ENCODE assay signal across 17 cellular contexts in genomic region chr1:93740601-93741031, GRCh38. TPM values are rescaled to one million over a fixed set of nuclear protein-coding genes. Genes with fewer than 3 reads are reported as not detected.
DNase-seq lines count a peak whose midpoint lies in the region; ATAC-seq, FAIRE-seq and TF ChIP-seq lines count a peak whose summit lies in the region.
"Had no signal": no experiment of that assay in that cellular context is flagged by ENCODE, and none has a peak within 500 bp of the region (broad histone marks: within the 10 kb centered on the region; RNA-seq: fewer than 3 reads in every experiment).

No MANE protein-coding gene starts in this region.

- H3K4me3 ChIP-seq in IMR-90 (ENCODE audit: insufficient read depth, low read depth, low read length): no peak overlapping the region
- no peak overlapping the region for H3K4me3 ChIP-seq in psoas muscle
- no peak overlapping the region for H3K4me3 ChIP-seq in tibial artery
- H3K4me3 ChIP-seq: left lung, right lobe of liver had no signal

- TF ChIP-seq RAD21 in IMR-90 (IDR thresholded peaks at IDR 0.05; ENCODE audit: low read length): no peak

- no peak overlapping the region for H3K27ac Mint-ChIP-seq in stimulated activated naive B cell treated with anti-CD40 and anti-IgM and Interleukin-4, amounts not matched to agents 10 μg/mL and 1 μg/mL and 100 μg/mL, for 72 hours

- TF ChIP-seq POLR2A in IMR-90 (IDR thresholded peaks at IDR 0.05; ENCODE audit: low read depth, low read length): no peak

- H3K9me1 ChIP-seq in IMR-90 (ENCODE audit: insufficient read depth, low read length): peaks cover 7% of the 10 kb centered on the region

- H3K4me3 Mint-ChIP-seq in stimulated activated naive B cell treated with anti-CD40 and anti-IgM and Interleukin-4, amounts not matched to agents 10 μg/mL and 1 μg/mL and 100 μg/mL, for 72 hours: no peak overlapping the region
- H3K4me3 Mint-ChIP-seq: natural killer cell treated with Interleukin-12 subunit alpha and Interleukin-12 subunit beta and Interleukin-15 and Interleukin-18, amount 100 ng/mL, for 72 hours had no signal

- peak overlapping the region; percentile 44 for H2AK9ac ChIP-seq in IMR-90 (replicated peaks; ENCODE audit: low read depth, low read length, poor library complexity)

- TF ChIP-seq CTCF in IMR-90 (conservative IDR thresholded peaks at IDR 0.05; ENCODE audit: low read depth, low read length) (no peak), psoas muscle (IDR thresholded peaks at IDR 0.05) (no peak), D721Med (IDR thresholded peaks at IDR 0.05; ENCODE audit: insufficient read depth, missing control alignments) (no peak), tibial artery (IDR thresholded peaks at IDR 0.05) (no peak)

- no peak overlapping the region for H3K56ac ChIP-seq in IMR-90 (ENCODE audit: extremely low read depth, insufficient read depth, low read length)

- H3K9me3 ChIP-seq in IMR-90 (ENCODE audit: control insufficient read depth, insufficient read depth, low read length) (peaks cover 3% of the 10 kb centered on the region; the same call in 1 of the 2 replicates), psoas muscle (no peaks in the 10 kb centered on the region), tibial artery (no peaks in the 10 kb centered on the region)
- H3K9me3 ChIP-seq: left lung, right lobe of liver had no signal

- peak overlapping the region; percentile 28 to 88; a peak in 3 of 4 replicates for H4K8ac ChIP-seq in IMR-90 (ENCODE audit: low read depth in 2 of 2, low read length in 2 of 2)

- H2AK5ac ChIP-seq in IMR-90 (ENCODE audit: low read depth, low read length): peak overlapping the region; percentile 96

- peak overlapping the region; percentile 81 for H4K91ac ChIP-seq in IMR-90 (ENCODE audit: insufficient read depth, low read depth, low read length)

- peak overlapping the region; percentile 46 for H3K4ac ChIP-seq in IMR-90 (ENCODE audit: low read depth, low read length)

- CTCF ChIA-PET in IMR-90 (lab: Yijun Ruan, JAX): no interaction called here

- H3K9ac ChIP-seq in IMR-90 (ENCODE audit: low read depth, low read length): no peak overlapping the region

- no peaks in the 10 kb centered on the region for H3K27me3 Mint-ChIP-seq in stimulated activated naive B cell treated with anti-CD40 and anti-IgM and Interleukin-4, amounts not matched to agents 10 μg/mL and 1 μg/mL and 100 μg/mL, for 72 hours
- H3K27me3 Mint-ChIP-seq: natural killer cell treated with Interleukin-12 subunit alpha and Interleukin-12 subunit beta and Interleukin-15 and Interleukin-18, amount 100 ng/mL, for 72 hours had no signal

- dilution Hi-C loops in IMR-90 (cut with HindIII; ENCODE audit: low sequenced_read_pairs, unreplicated experiment): no loop called here

- no TSS peak for BruUV-seq in IMR-90 (replicated peaks; lab: Mats Ljungman, UMichigan)

- H3K23ac ChIP-seq in IMR-90 (ENCODE audit: low read depth, low read length): no peak overlapping the region

- peak overlapping the region; percentile 93 for H2BK120ac ChIP-seq in IMR-90 (ENCODE audit: low read depth, low read length)

- FAIRE-seq in D721Med (lab: Jason Lieb, UNC): no peak

- no peak overlapping the region for H3K18ac ChIP-seq in IMR-90 (ENCODE audit: low read depth, low read length)

- DNase-seq in IMR-90 (peak; percentile 35), amniotic epithelial cell (ENCODE audit: low read depth) (peak; percentile 21), left cardiac atrium (no peak), psoas muscle (no peak), D721Med (ENCODE audit: insufficient read length, low spot score) (no peak), tibial artery (no peak)
- no peak for DNase-seq in stimulated activated naive B cell treated with anti-CD40 and anti-IgM and Interleukin-4, amounts not matched to agents 10 μg/mL and 1 μg/mL and 100 μg/mL, for 72 hours
- DNase-seq: activated CD4-positive, alpha-beta T cell treated with anti-CD3 and anti-CD28 coated beads, Interleukin-2, amount 50 U/mL, for 1 hour; activated T-cell treated with anti-CD3 and anti-CD28 coated beads, Interleukin-2, amount 50 U/mL, for 48 hours; amniotic stem cell; left lung; NCI-H2029; right lobe of liver; SHP77 treated with DMSO at 0.1 percent for 48 hours; stimulated activated naive CD8-positive, alpha-beta T cell treated with anti-CD3 and anti-CD28 coated beads, Interleukin-15, Interleukin-2, amounts not matched to agents 100 U/mL and 50 U/mL, for 24 hours had no signal

- H3K4me1 ChIP-seq in IMR-90 (ENCODE audit: control insufficient read depth, insufficient read depth, low read length) (peaks cover 14% of the 10 kb centered on the region), psoas muscle (peaks cover 15% of the 10 kb centered on the region), tibial artery (no peaks in the 10 kb centered on the region)
- H3K4me1 ChIP-seq: left lung, right lobe of liver had no signal

- peaks cover 0 to 4% of the 10 kb centered on the region in 2 experiments; a peak in 1 of 4 replicates for H3K79me1 ChIP-seq in IMR-90 (ENCODE audit: low read depth in 1 of 2, low read length in 2 of 2)

- H3K27ac ChIP-seq in IMR-90 (ENCODE audit: insufficient read depth, low read length) (no peak overlapping the region; the same call in 1 of the 2 replicates), psoas muscle (peak overlapping the region; percentile 55), tibial artery (no peak overlapping the region)
- H3K27ac ChIP-seq: left lung, right lobe of liver had no signal

- peak overlapping the region; percentile 83 for H2BK20ac ChIP-seq in IMR-90 (ENCODE audit: low read depth, low read length)

- H3K36me3 Mint-ChIP-seq in stimulated activated naive B cell treated with anti-CD40 and anti-IgM and Interleukin-4, amounts not matched to agents 10 μg/mL and 1 μg/mL and 100 μg/mL, for 72 hours: no peaks in the 10 kb centered on the region
- H3K36me3 Mint-ChIP-seq: natural killer cell treated with Interleukin-12 subunit alpha and Interleukin-12 subunit beta and Interleukin-15 and Interleukin-18, amount 100 ng/mL, for 72 hours had no signal

- intact Hi-C loops in IMR-90 (cut with micrococcal nuclease) (no loop called here), left cardiac atrium (cut with DNase I) (no loop called here), psoas muscle (cut with DNase I) (no loop called here), tibial artery (cut with DNase I; ENCODE audit: low total_unique reads) (no loop called here)

- no peak overlapping the region for H2BK5ac ChIP-seq in IMR-90 (ENCODE audit: low read depth, low read length, poor library complexity, severe bottlenecking)

- H3K9me3 Mint-ChIP-seq in stimulated activated naive B cell treated with anti-CD40 and anti-IgM and Interleukin-4, amounts not matched to agents 10 μg/mL and 1 μg/mL and 100 μg/mL, for 72 hours: no peaks in the 10 kb centered on the region
- H3K9me3 Mint-ChIP-seq: natural killer cell treated with Interleukin-12 subunit alpha and Interleukin-12 subunit beta and Interleukin-15 and Interleukin-18, amount 100 ng/mL, for 72 hours had no signal

- no peaks in the 10 kb centered on the region for H4K20me1 ChIP-seq in IMR-90 (ENCODE audit: insufficient read depth, low read length)

- ATAC-seq in IMR-90 (ENCODE audit: low read depth): no peak
- peak; percentile 31 to 62 for ATAC-seq in left cardiac atrium
- ATAC-seq in psoas muscle: peak in 2 of 4 donors; percentile 53 to 57
- ATAC-seq in GM21717 (IDR thresholded peaks at IDR 0.05; ENCODE audit: unreplicated experiment): no peak
- no peak for ATAC-seq in stimulated activated naive B cell treated with anti-CD40 and anti-IgM and Interleukin-4, amounts not matched to agents 10 μg/mL and 1 μg/mL and 100 μg/mL, for 72 hours (replicated peaks)
- ATAC-seq: left lung; natural killer cell treated with Interleukin-12 subunit alpha and Interleukin-12 subunit beta and Interleukin-15 and Interleukin-18, amount 100 ng/mL, for 72 hours; stimulated activated naive CD8-positive, alpha-beta T cell treated with anti-CD3 and anti-CD28 coated beads, Interleukin-15, Interleukin-2, amounts not matched to agents 100 U/mL and 50 U/mL, for 24 hours had no signal

- H3K36me3 ChIP-seq in IMR-90 (ENCODE audit: control insufficient read depth, insufficient read depth, low read length): no peaks in the 10 kb centered on the region
- H3K36me3 ChIP-seq in psoas muscle (ENCODE audit: insufficient read depth in 1 of 2, low read depth in 1 of 2): no peaks in the 10 kb centered on the region
- H3K36me3 ChIP-seq in tibial artery: no peaks in the 10 kb centered on the region
- H3K36me3 ChIP-seq: left lung, right lobe of liver had no signal

- WGBS in IMR-90 (ENCODE audit: extremely low coverage in 2 of 2, insufficient read length in 1 of 2), 2 experiments: 44% methylated on average over 9 of the region's 12 CpGs; no CpG with 5 or more reads in 1 of the 2 experiments
- 36 to 39% (median 37%) methylated on average over 12 of the region's 12 CpGs for WGBS in psoas muscle, 3 donors

- peak overlapping the region; percentile 86; the same call in 2 of the 3 replicates for H2BK15ac ChIP-seq in IMR-90 (ENCODE audit: low read depth, low read length)

- no peak overlapping the region for H3K4me2 ChIP-seq in IMR-90 (ENCODE audit: low read depth, low read length)

- H3K4me1 Mint-ChIP-seq in stimulated activated naive B cell treated with anti-CD40 and anti-IgM and Interleukin-4, amounts not matched to agents 10 μg/mL and 1 μg/mL and 100 μg/mL, for 72 hours: peaks cover 18 to 20% of the 10 kb centered on the region in 2 donors

- H2AFZ ChIP-seq in IMR-90 (replicated peaks; ENCODE audit: low read length, poor library complexity): peak overlapping the region; percentile 81

- H4K5ac ChIP-seq in IMR-90 (ENCODE audit: low read depth, low read length): no peak overlapping the region

- H3K27me3 ChIP-seq in IMR-90 (ENCODE audit: control insufficient read depth, insufficient read depth, low read length) (no peaks in the 10 kb centered on the region), psoas muscle (ENCODE audit: insufficient read depth in 3 of 3, low read length in 2 of 3) (no peaks in the 10 kb centered on the region), tibial artery (no peaks in the 10 kb centered on the region)
- H3K27me3 ChIP-seq: left lung, right lobe of liver had no signal

- peak overlapping the region; percentile 31 for H3K14ac ChIP-seq in IMR-90 (replicated peaks; ENCODE audit: low read depth, low read length)

- in situ Hi-C loops in IMR-90 (cut with MboI; ENCODE audit: low sequenced_read_pairs): no loop called here

- POLR2A ChIA-PET in IMR-90 (lab: Charles Lee; ENCODE audit: unreplicated experiment): no interaction called here

TF ChIP-seq in IMR-90, 13 proteins besides CTCF, POLR2A, EP300 and RAD21 (continues in another document):
- TF ChIP-seq MXI1 (IDR thresholded peaks at IDR 0.05; ENCODE audit: borderline replicate concordance, low read depth, low read length) (no peak), RFX5 (IDR thresholded peaks at IDR 0.05; ENCODE audit: low read depth, low read length) (no peak), MAFK (IDR thresholded peaks at IDR 0.05; ENCODE audit: low read depth, low read length) (no peak), BHLHE40 (IDR thresholded peaks at IDR 0.05; ENCODE audit: low read depth, low read length) (no peak)

RNA-seq across cellular contexts. Expression of gene BCAR3, which starts 59.0 kb away (rescaled TPM):
- total RNA-seq in IMR-90 (2012; rRNA removed) (46.4 TPM in 2 replicates), left cardiac atrium (10 to 100 TPM; 12.4 to 17.5 TPM), psoas muscle (10 to 100 TPM; 16.2 to 34.3 (median 21.1) TPM)
- polyA plus RNA-seq in IMR-90 (2012; rRNA removed) (41.4 and 47.9 TPM in 2 replicates), psoas muscle (10 to 100 TPM; 15.8 to 64.1 (median 16.5) TPM)
- 28.9 and 33.4 TPM in 2 replicates for polyA plus RNA-seq in IMR-90 (2012; cell fraction: cytosol; rRNA removed)
- 41.5 and 54.4 TPM in 2 replicates for polyA plus RNA-seq in IMR-90 (2012; cell fraction: nucleus; rRNA removed; ENCODE audit: low replicate concordance)

Comparison
In these comparisons a context has a peak if more than half of its experiments do, and no peak if none do; other contexts are left out.
1. ATAC-seq: peak in left cardiac atrium (2 of 2); none in IMR-90 (single experiment), GM21717 (single experiment) and stimulated activated naive B cell treated with anti-CD40 and anti-IgM and Interleukin-4, amounts not matched to agents 10 μg/mL and 1 μg/mL and 100 μg/mL, for 72 hours (0 of 2).
2. DNase-seq: peak in IMR-90 (single experiment) and amniotic epithelial cell (single experiment); none in left cardiac atrium (single experiment), psoas muscle (0 of 2), D721Med (single experiment), stimulated activated naive B cell treated with anti-CD40 and anti-IgM and Interleukin-4, amounts not matched to agents 10 μg/mL and 1 μg/mL and 100 μg/mL, for 72 hours (single experiment) and tibial artery (0 of 2).